Comparison of ENCODE assay signal across 8 cellular contexts in genomic region chrX:129678176-129678880, GRCh38. TPM values are rescaled to one million over a fixed set of nuclear protein-coding genes. Genes with fewer than 3 reads are reported as not detected.
DNase-seq lines count a peak whose midpoint lies in the region; ATAC-seq and TF ChIP-seq lines count a peak whose summit lies in the region.

No MANE protein-coding gene starts in this region.

- no peaks in the 10 kb centered on the region for H3K9me2 ChIP-seq in OCI-LY1 (ENCODE audit: low read depth, low read length)

- peak; percentile 15 for DNase-seq in activated T-helper 9 cell treated with anti-CD3 and anti-CD28 coated beads, Interleukin-2, amount 50 U/mL, for 16 hours (ENCODE audit: low read depth)
- DNase-seq in foreskin keratinocyte (no peak), ovary (peak in 4 of 5 donors; percentile 18 to 53 (median 48)), endothelial cell (ENCODE audit: low spot score) (no peak)

- no peaks in the 10 kb centered on the region for H3K9me3 Mint-ChIP-seq in endothelial cell (ENCODE audit: unreplicated experiment)

- H3K9ac ChIP-seq in OCI-LY1 (ENCODE audit: low read length) = peak overlapping the region; percentile 65

- H3F3A ChIP-seq in OCI-LY1 (ENCODE audit: insufficient read depth, low read length) = no peaks in the 10 kb centered on the region

- H3K79me2 ChIP-seq in OCI-LY1 (ENCODE audit: insufficient read depth, low read length) = no peaks in the 10 kb centered on the region

- no peak for TF ChIP-seq POLR2A in ovary (IDR thresholded peaks at IDR 0.05)

- H3K4me3 Mint-ChIP-seq in endothelial cell (ENCODE audit: unreplicated experiment) = no peak overlapping the region

- H3K27me3 Mint-ChIP-seq in endothelial cell (ENCODE audit: unreplicated experiment) = peaks cover 1% of the 10 kb centered on the region

- TF ChIP-seq CTCF in OCI-LY1 (IDR thresholded peaks at IDR 0.05; ENCODE audit: low read length) = peak; percentile 43
- peak; percentile 53 for TF ChIP-seq CTCF in foreskin keratinocyte (conservative IDR thresholded peaks at IDR 0.05)
- peak in 1 of 3 donors; percentile 14 for TF ChIP-seq CTCF in ovary (IDR thresholded peaks at IDR 0.05)
- no peak for TF ChIP-seq CTCF in endothelial cell (IDR thresholded peaks at IDR 0.05; ENCODE audit: unreplicated experiment)

- no peak overlapping the region for H3K27ac Mint-ChIP-seq in endothelial cell (ENCODE audit: unreplicated experiment)

- ATAC-seq in HG03097 (IDR thresholded peaks at IDR 0.05; ENCODE audit: low FRiP score, unreplicated experiment) = peak; percentile 84
- ATAC-seq in foreskin keratinocyte = peak; percentile 74
- no peak for ATAC-seq in GM21526 (IDR thresholded peaks at IDR 0.05; ENCODE audit: low FRiP score, unreplicated experiment)

- peaks cover 13% of the 10 kb centered on the region for H3K4me1 ChIP-seq in OCI-LY1 (ENCODE audit: insufficient read depth, low read length, severe bottlenecking)
- peaks cover 8% of the 10 kb centered on the region for H3K4me1 ChIP-seq in foreskin keratinocyte
- no peaks in the 10 kb centered on the region for H3K4me1 ChIP-seq in ovary (ENCODE audit: insufficient read depth)

- no peaks in the 10 kb centered on the region for H4K20me1 ChIP-seq in OCI-LY1 (ENCODE audit: insufficient read depth, low read length)

- no peaks in the 10 kb centered on the region for H3K36me3 Mint-ChIP-seq in endothelial cell (ENCODE audit: low read depth, unreplicated experiment)

- H3K27ac ChIP-seq in OCI-LY1 (ENCODE audit: low read depth, low read length, poor library complexity, severe bottlenecking) = no peak overlapping the region
- H3K27ac ChIP-seq in foreskin keratinocyte = no peak overlapping the region
- H3K27ac ChIP-seq in ovary = peak overlapping the region; percentile 11 to 65

- H3K4me1 Mint-ChIP-seq in endothelial cell (ENCODE audit: unreplicated experiment) = peaks cover 3% of the 10 kb centered on the region

- TF ChIP-seq EP300 in ovary (IDR thresholded peaks at IDR 0.05) = no peak

- 39 to 45% (median 42%) methylated on average over 34 to 49 of the region's 49 CpGs for WGBS in ovary, 3 donors

- H3K4me3 ChIP-seq in GM08714 (ENCODE audit: low read length) (peak overlapping the region; percentile 19; the same call in 1 of the 2 replicates), OCI-LY1 (ENCODE audit: low read depth, low read length, poor library complexity, severe bottlenecking) (peak overlapping the region; percentile 56), ovary (peak overlapping the region; percentile 40)

- H3K27me3 ChIP-seq in OCI-LY1 (ENCODE audit: insufficient read depth, low read length) = no peaks in the 10 kb centered on the region
- H3K27me3 ChIP-seq in foreskin keratinocyte = no peaks in the 10 kb centered on the region
- H3K27me3 ChIP-seq in ovary = no peaks in the 10 kb centered on the region

- intact Hi-C loops in ovary (cut with DNase I) = no loop called here

- H3K9me3 ChIP-seq in OCI-LY1 (ENCODE audit: low read length) = no peaks in the 10 kb centered on the region
- no peaks in the 10 kb centered on the region for H3K9me3 ChIP-seq in ovary

- H3K36me3 ChIP-seq in OCI-LY1 (ENCODE audit: insufficient read depth, low read length) = no peaks in the 10 kb centered on the region
- H3K36me3 ChIP-seq in ovary = no peaks in the 10 kb centered on the region

- H3K4me2 ChIP-seq in OCI-LY1 (ENCODE audit: low read length) = peak overlapping the region; percentile 73

- peak overlapping the region; percentile 93 for H2AFZ ChIP-seq in OCI-LY1 (ENCODE audit: low read length)

RNA-seq across cellular contexts. Expression of gene APLN, which starts 23.6 kb away (rescaled TPM):
- total RNA-seq in foreskin keratinocyte = 1.6 and 8.2 TPM in 2 replicates
- 1.2 and 8.0 TPM in 2 replicates for polyA plus RNA-seq in foreskin keratinocyte
- 10 to 100 TPM in 2 of 7 donors, 1 to 10 TPM in 4, under 1 TPM in 1; 0.72 to 14.5 (median 3.4) TPM for total RNA-seq in ovary
- polyA plus RNA-seq in ovary = 1 to 10 TPM; 1.3 to 3.6 TPM
- 3.5 TPM for total RNA-seq in endothelial cell (ENCODE audit: unreplicated experiment)

Comparison
In these comparisons a context has a peak if more than half of its experiments do, and no peak if none do; other contexts are left out.
1. H3K27ac ChIP-seq: peak in ovary (2 of 2); none in OCI-LY1 (single experiment) and foreskin keratinocyte (single experiment).
2. DNase-seq: peak in activated T-helper 9 cell treated with anti-CD3 and anti-CD28 coated beads, Interleukin-2, amount 50 U/mL, for 16 hours (single experiment) and ovary (4 of 5); none in foreskin keratinocyte (0 of 2) and endothelial cell (single experiment).
3. Peak in every context shown above with its lines, with median percentiles within 50 percentile points of each other: H3K4me3 ChIP-seq.